Comparison of ENCODE assay signal across 31 cellular contexts in genomic region chr2:19670303-19670702, GRCh38.
"Had no signal": no experiment of that assay in that cellular context is flagged by ENCODE, and none has a peak within 500 bp of the region (broad histone marks: within the 10 kb centered on the region; RNA-seq: fewer than 3 reads in every experiment).

No MANE protein-coding gene starts in this region.

- H3K4me1 Mint-ChIP-seq: activated naive CD8-positive, alpha-beta T cell treated with anti-CD3 and anti-CD28 coated beads, Interleukin-2, amount 10 ng/mL, durations not matched to agents 7 days and 5 days; T-helper 17 cell had no signal

- ATAC-seq: activated CD8-positive, alpha-beta T cell treated with anti-CD3 and anti-CD28 coated beads, Interleukin-2, amount 10 ng/mL, durations not matched to agents 7 days and 5 days; Panc1; SK-N-SH treated with all-trans-retinoic acid at 6 μM for 48 hours; T-helper 17 cell; WTC11 had no signal

- H3K27ac ChIP-seq: adrenal gland, breast epithelium, SJCRH30 had no signal

- H3K36me3 ChIP-seq: adrenal gland, breast epithelium, SJCRH30 had no signal

- H3K27ac Mint-ChIP-seq: activated CD8-positive, alpha-beta T cell treated with anti-CD3 and anti-CD28 coated beads, Interleukin-2, amount 10 ng/mL, durations not matched to agents 7 days and 5 days; activated naive CD8-positive, alpha-beta T cell treated with anti-CD3 and anti-CD28 coated beads, Interleukin-2, amount 10 ng/mL, durations not matched to agents 7 days and 5 days; T-helper 17 cell; WTC11 had no signal

- H3K9me3 ChIP-seq: adrenal gland, breast epithelium, SJCRH30 had no signal

- H3K27me3 ChIP-seq: adrenal gland, breast epithelium, SJCRH30 had no signal

- H3K9me3 Mint-ChIP-seq: activated naive CD8-positive, alpha-beta T cell treated with anti-CD3 and anti-CD28 coated beads, Interleukin-2, amount 10 ng/mL, durations not matched to agents 7 days and 5 days; WTC11 had no signal

- H3K4me3 Mint-ChIP-seq: activated CD8-positive, alpha-beta T cell treated with anti-CD3 and anti-CD28 coated beads, Interleukin-2, amount 10 ng/mL, durations not matched to agents 7 days and 5 days; activated naive CD8-positive, alpha-beta T cell treated with anti-CD3 and anti-CD28 coated beads, Interleukin-2, amount 10 ng/mL, durations not matched to agents 7 days and 5 days; T-helper 17 cell; WTC11 had no signal

- H3K4me1 ChIP-seq: adrenal gland, breast epithelium had no signal

- H3K36me3 Mint-ChIP-seq: activated naive CD8-positive, alpha-beta T cell treated with anti-CD3 and anti-CD28 coated beads, Interleukin-2, amount 10 ng/mL, durations not matched to agents 7 days and 5 days; WTC11 had no signal

- H3K4me3 ChIP-seq: adrenal gland, breast epithelium, SJCRH30 had no signal

- DNase-seq: activated CD4-positive, alpha-beta T cell treated with anti-CD3 and anti-CD28 coated beads for 48 hours; activated CD4-positive, alpha-beta T cell treated with anti-CD3 and anti-CD28 coated beads, Interleukin-2, amount 50 U/mL, for 4 hours; activated CD4-positive, CD25-positive, alpha-beta regulatory T cell treated with anti-CD3 and anti-CD28 coated beads, Interleukin-2, amount 50 U/mL, for 72 hours; activated CD8-positive, alpha-beta memory T cell treated with anti-CD3 and anti-CD28 coated beads, Interleukin-2, amount 50 U/mL, for 48 hours; activated CD8-positive, alpha-beta T cell treated with anti-CD3 and anti-CD28 coated beads, Interleukin-2, amount 10 ng/mL, durations not matched to agents 7 days and 5 days; activated naive CD4-positive, alpha-beta T cell treated with anti-CD3 and anti-CD28 coated beads, Interleukin-2, amount 50 U/mL, for 16 hours; activated naive CD8-positive, alpha-beta T cell treated with anti-CD3 and anti-CD28 coated beads, Interleukin-2, amount 10 ng/mL, durations not matched to agents 7 days and 5 days; activated T-cell treated with anti-CD3 and anti-CD28 coated beads, Interleukin-2, amount 50 U/mL, for 1 hour; adrenal gland; aorta; caudate nucleus; NCI-H1092; NCI-H1417 treated with DMSO at 0.1 percent for 48 hours; NCI-H1694; NCI-H2029; NCI-H2107; NCI-H2171 treated with DMSO at 0.1 percent for 48 hours; NCI-H345; NCI-H510A; NCI-H69; NK-92 treated with Interleukin-12 subunit alpha and Interleukin-12 subunit beta, amount 100 ng/mL, for 24 hours; OCI-M1; Right ventricle myocardium superior; RPMI8226; SJCRH30; T-helper 17 cell; T-helper 9 cell had no signal
